23 cellular contexts compared by ENCODE assay signal in the genomic region with DNA sequence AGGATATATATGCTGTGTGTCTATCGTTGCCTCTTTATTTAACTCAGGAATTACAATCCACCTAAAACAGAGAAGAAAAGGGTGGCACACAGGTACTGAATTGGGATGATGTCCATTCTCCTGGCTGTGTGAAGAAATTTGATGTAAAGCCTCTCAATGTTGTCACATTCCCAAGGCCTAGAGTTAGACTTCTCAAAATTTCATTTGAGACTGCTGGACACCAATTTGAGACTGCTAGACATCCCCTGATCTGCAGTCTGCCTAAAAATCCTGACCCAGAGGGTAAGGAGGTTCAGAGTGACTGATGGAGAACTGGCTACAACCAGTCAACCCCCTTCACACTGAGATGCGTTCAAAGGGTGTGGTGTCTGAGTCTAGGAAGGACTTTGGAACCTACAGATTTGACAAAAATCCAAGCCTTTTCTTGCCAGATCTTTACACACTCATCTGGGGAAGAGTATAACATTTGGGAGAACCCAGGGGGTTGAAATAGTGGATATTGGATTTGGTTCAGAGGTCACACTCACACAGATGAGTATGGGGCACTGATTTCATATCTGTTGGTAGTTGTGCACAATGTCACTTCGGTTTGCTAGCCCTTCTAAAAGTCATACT.
"Had no signal": no experiment of that assay in that cellular context is flagged by ENCODE, and none has a peak within 500 bp of the region (broad histone marks: within the 10 kb centered on the region; RNA-seq: fewer than 3 reads in every experiment).

No MANE protein-coding gene starts in this region.

- H3K27ac Mint-ChIP-seq: activated CD8-positive, alpha-beta memory T cell treated with anti-CD3 and anti-CD28 coated beads, Interleukin-2, amount 10 ng/mL, durations not matched to agents 7 days and 5 days; activated naive CD4-positive, alpha-beta T cell treated with anti-CD3 and anti-CD28 coated beads, Interleukin-2, amount 50 U/mL, for 72 hours; activated naive CD8-positive, alpha-beta T cell treated with anti-CD3 and anti-CD28 coated beads, Interleukin-2, amount 50 U/mL, for 24 hours; activated T-cell treated with anti-CD3 and anti-CD28 coated beads, Interleukin-2, amount 50 U/mL, for 24 hours; activated T-helper 1 cell treated with anti-CD3 and anti-CD28 coated beads, Interleukin-12 subunit alpha, Interleukin-12 subunit beta, Interleukin-2, Interleukin-4 antibody, amounts not matched to agents 30 ng/mL and 10 ng/mL and 1 ng/mL, durations not matched to agents 14 hours and 24 hours and 36 hours; T-helper 1 cell treated with Interleukin-12 subunit alpha and Interleukin-12 subunit beta and Interleukin-4 antibody, amounts not matched to agents 30 μg/mL and 1 μg/mL, for 36 hours had no signal

- H3K4me3 Mint-ChIP-seq: activated CD8-positive, alpha-beta memory T cell treated with anti-CD3 and anti-CD28 coated beads, Interleukin-2, amount 10 ng/mL, durations not matched to agents 7 days and 5 days; activated naive CD8-positive, alpha-beta T cell treated with anti-CD3 and anti-CD28 coated beads, Interleukin-2, amount 50 U/mL, for 24 hours; activated T-cell treated with anti-CD3 and anti-CD28 coated beads, Interleukin-2, amount 50 U/mL, for 24 hours; activated T-helper 1 cell treated with anti-CD3 and anti-CD28 coated beads, Interleukin-12 subunit alpha, Interleukin-12 subunit beta, Interleukin-2, Interleukin-4 antibody, amounts not matched to agents 30 ng/mL and 10 ng/mL and 1 ng/mL, durations not matched to agents 14 hours and 24 hours and 36 hours; T-helper 1 cell treated with Interleukin-12 subunit alpha and Interleukin-12 subunit beta and Interleukin-4 antibody, amounts not matched to agents 30 μg/mL and 1 μg/mL, for 36 hours had no signal

- H3K27ac ChIP-seq: brain microvascular endothelial cell had no signal

- ATAC-seq: activated CD4-positive, CD25-positive, alpha-beta regulatory T cell treated with anti-CD3 and anti-CD28 coated beads, Interleukin-2, amount 50 U/mL, for 24 hours; activated CD8-positive, alpha-beta memory T cell treated with anti-CD3 and anti-CD28 coated beads, Interleukin-2, amount 10 ng/mL, durations not matched to agents 7 days and 5 days; activated naive CD4-positive, alpha-beta T cell treated with anti-CD3 and anti-CD28 coated beads, Interleukin-2, amount 50 U/mL, for 72 hours; activated naive CD8-positive, alpha-beta T cell treated with anti-CD3 and anti-CD28 coated beads, Interleukin-2, amount 50 U/mL, for 24 hours had no signal

- H3K9me3 Mint-ChIP-seq: activated naive CD4-positive, alpha-beta T cell treated with anti-CD3 and anti-CD28 coated beads, Interleukin-2, amount 50 U/mL, for 72 hours; activated naive CD8-positive, alpha-beta T cell treated with anti-CD3 and anti-CD28 coated beads, Interleukin-2, amount 50 U/mL, for 24 hours; activated T-cell treated with anti-CD3 and anti-CD28 coated beads, Interleukin-2, amount 50 U/mL, for 24 hours; activated T-helper 1 cell treated with anti-CD3 and anti-CD28 coated beads, Interleukin-12 subunit alpha, Interleukin-12 subunit beta, Interleukin-2, Interleukin-4 antibody, amounts not matched to agents 30 ng/mL and 10 ng/mL and 1 ng/mL, durations not matched to agents 14 hours and 24 hours and 36 hours; T-helper 1 cell treated with Interleukin-12 subunit alpha and Interleukin-12 subunit beta and Interleukin-4 antibody, amounts not matched to agents 30 μg/mL and 1 μg/mL, for 36 hours had no signal

- DNase-seq: activated CD4-positive, alpha-beta T cell treated with anti-CD3 and anti-CD28 coated beads for 4 hours; activated CD4-positive, alpha-beta T cell treated with anti-CD3 and anti-CD28 coated beads, Interleukin-2, amount 50 U/mL, for 48 hours; activated CD8-positive, alpha-beta memory T cell treated with anti-CD3 and anti-CD28 coated beads, Interleukin-2, amount 10 ng/mL, durations not matched to agents 7 days and 5 days; activated effector memory CD4-positive, alpha-beta T cell treated with Interleukin-2 at 50 U/mL for 16 hours; activated naive CD4-positive, alpha-beta T cell; activated naive CD8-positive, alpha-beta T cell treated with anti-CD3 and anti-CD28 coated beads, Interleukin-2, amount 50 U/mL, for 24 hours; activated T-cell treated with anti-CD3 and anti-CD28 coated beads, Interleukin-2, amount 50 U/mL, for 24 hours; amygdala; brain microvascular endothelial cell; cerebellar nuclear complex; MM.1S; NCI-H1105; NCI-H1436; NCI-H1694 treated with DMSO at 0.1 percent for 48 hours; NCI-H2081; NCI-H510A treated with DMSO at 0.1 percent for 48 hours; NCI-H69; NK-92 treated with Interleukin-12 subunit alpha and Interleukin-12 subunit beta, amount 100 ng/mL, for 24 hours; SHP77 treated with DMSO at 0.1 percent for 48 hours had no signal

- H3K36me3 ChIP-seq: brain microvascular endothelial cell had no signal
